Comparison of ENCODE assay signal across 1 cellular context in genomic region chr6:43184268-43184985, GRCh38.
TF ChIP-seq lines count a peak whose summit lies in the region.

No MANE protein-coding gene starts in this region.

TF ChIP-seq in SK-N-SH, 30 proteins besides CTCF, POLR2A, EP300 and RAD21:
- TF ChIP-seq EZH2phosphoT487 (IDR thresholded peaks at IDR 0.05; ENCODE audit: borderline replicate concordance, low read depth), result no peak
- TF ChIP-seq FOSL2 (IDR thresholded peaks at IDR 0.05; ENCODE audit: borderline replicate concordance, low read depth), result no peak
- no peak for TF ChIP-seq POLR2AphosphoS5 (IDR thresholded peaks at IDR 0.05; ENCODE audit: low read depth, low read length)
- no peak for TF ChIP-seq ELF1 (IDR thresholded peaks at IDR 0.05)
- no peak for TF ChIP-seq FOXM1 (IDR thresholded peaks at IDR 0.05; ENCODE audit: low read depth)
- no peak for TF ChIP-seq RCOR1 (IDR thresholded peaks at IDR 0.05; ENCODE audit: low read length)
- no peak for TF ChIP-seq GABPA (IDR thresholded peaks at IDR 0.05; ENCODE audit: low read depth)
- no peak for TF ChIP-seq GATA2 (CRISPR knock-in tag; IDR thresholded peaks at IDR 0.05)
- TF ChIP-seq SIN3A (IDR thresholded peaks at IDR 0.05; ENCODE audit: borderline replicate concordance, low read depth, low read length), result no peak
- no peak for TF ChIP-seq IRF3 (IDR thresholded peaks at IDR 0.05; ENCODE audit: low read depth, low read length)
- TF ChIP-seq YY1 (IDR thresholded peaks at IDR 0.05; ENCODE audit: low read depth), result no peak
- TF ChIP-seq CHD2 (IDR thresholded peaks at IDR 0.05; ENCODE audit: low read length, partially characterized antibody), result no peak
- no peak for TF ChIP-seq FOXJ3 (CRISPR knock-in tag; IDR thresholded peaks at IDR 0.05)
